8 cellular contexts compared by ENCODE assay signal in genomic region chr16:89860747-89861304, GRCh38. TPM values are rescaled to one million over a fixed set of nuclear protein-coding genes. Genes with fewer than 3 reads are reported as not detected.
A peak's percentile ranks its signal among the peaks of the same experiment; 100 is the strongest.
DNase-seq lines count a peak whose midpoint lies in the region; ATAC-seq and TF ChIP-seq lines count a peak whose summit lies in the region.

No MANE protein-coding gene starts in this region.

- H3K4me3 ChIP-seq in SJSA1 (no peak overlapping the region), retinal pigment epithelial cell (ENCODE audit: low read length) (no peak overlapping the region)

- H3K27ac ChIP-seq in SJSA1, result no peak overlapping the region

- peaks cover 14% of the 10 kb centered on the region for H3K4me1 ChIP-seq in SJSA1 (replicated peaks)

- peak; percentile 94 for TF ChIP-seq CTCF in retinal pigment epithelial cell (conservative IDR thresholded peaks at IDR 0.05; ENCODE audit: low read depth, low read length)

- intact Hi-C loops in head of caudate nucleus (cut with DNase I), result loop anchor here (10.0 kb wide), 1 partner anchor 156 kb away; the partner anchor contains the start of gene SPATA2L

- ATAC-seq in HG02798 (IDR thresholded peaks at IDR 0.05; ENCODE audit: poor library complexity, unreplicated experiment) (peak; percentile 50), GM19324 (IDR thresholded peaks at IDR 0.05; ENCODE audit: low FRiP score, unreplicated experiment) (no peak)

- DNase-seq in COLO668 (lab: John Stamatoyannopoulos, UW; ENCODE audit: unreplicated experiment) (peak; percentile 78), SJSA1 (ENCODE audit: low read depth in 1 of 2, low spot score in 2 of 2) (peak; percentile 58 to 64), activated gamma-delta T cell treated with Interleukin-2 at 50 U/mL for 16 hours (peak; percentile 76), head of caudate nucleus (peak in 41 of 42 donors; percentile 23 to 83 (median 59)), retinal pigment epithelial cell (ENCODE audit: low read depth) (no peak), NCI-H1930 (lab: John Stamatoyannopoulos, UW) (no peak)

- H3K9me3 ChIP-seq in SJSA1 (replicated peaks), result no peaks in the 10 kb centered on the region

- H3K36me3 ChIP-seq in SJSA1, result no peaks in the 10 kb centered on the region

- H3K27me3 ChIP-seq in SJSA1 (replicated peaks), result no peaks in the 10 kb centered on the region

RNA-seq across cellular contexts. Expression of gene TCF25, which starts 12.6 kb away (rescaled TPM):
- 122 and 128 TPM in 2 replicates for total RNA-seq in SJSA1 (2014; rRNA removed; shearing (Covaris generic))

RNA-seq across cellular contexts. Expression of gene SPIRE2, which starts 32.6 kb away (rescaled TPM):
- 2.3 and 2.7 TPM in 2 replicates for total RNA-seq in SJSA1 (2014; rRNA removed; shearing (Covaris generic))

RNA-seq across cellular contexts. Expression of gene FANCA, which starts 44.4 kb away (rescaled TPM):
- total RNA-seq in SJSA1 (2014; rRNA removed; shearing (Covaris generic)), result 16.0 and 27.8 TPM in 2 replicates

RNA-seq across cellular contexts. Expression of gene MC1R, which starts 57.8 kb away (rescaled TPM):
- total RNA-seq in SJSA1 (2014; rRNA removed; shearing (Covaris generic)), result 5.4 and 9.2 TPM in 2 replicates

Comparison
In these comparisons a context has a peak if more than half of its experiments do, and no peak if none do; other contexts are left out.
1. DNase-seq: peak in COLO668 (single experiment), SJSA1 (2 of 2), activated gamma-delta T cell treated with Interleukin-2 at 50 U/mL for 16 hours (single experiment) and head of caudate nucleus (41 of 42); none in retinal pigment epithelial cell (single experiment) and NCI-H1930 (0 of 2).